In the genomic region with DNA sequence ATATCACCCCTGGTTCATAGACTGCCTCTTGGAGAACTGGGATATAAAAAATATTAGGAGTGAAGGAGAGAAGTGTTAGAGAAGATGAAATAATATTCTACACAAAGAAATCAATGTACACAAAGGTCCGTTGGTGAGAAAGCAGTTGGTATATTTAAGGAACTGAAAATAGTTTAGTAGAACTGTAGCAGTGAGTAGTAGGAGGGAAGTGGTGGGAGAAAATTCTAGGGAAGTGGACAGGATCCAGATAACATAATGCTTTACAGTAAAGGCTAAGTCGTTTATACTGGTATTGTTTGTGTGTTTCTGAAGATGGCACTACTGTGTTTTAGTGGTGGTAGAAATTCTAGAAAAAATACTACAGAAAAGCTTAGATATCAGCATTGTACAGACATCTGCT, we compare ENCODE assay signal across 18 cellular contexts.
"Had no signal": no experiment of that assay in that cellular context is flagged by ENCODE, and none has a peak within 500 bp of the region (broad histone marks: within the 10 kb centered on the region; RNA-seq: fewer than 3 reads in every experiment).

No MANE protein-coding gene starts in this region.

- DNase-seq: activated CD4-positive, alpha-beta T cell treated with anti-CD3 and anti-CD28 coated beads, Interleukin-2, amount 50 U/mL, for 4 hours; activated gamma-delta T cell treated with Interleukin-2 at 50 U/mL for 16 hours; adrenal gland; gastrocnemius medialis; head of caudate nucleus; midbrain; occipital lobe; uterus had no signal

- H3K27me3 ChIP-seq: adrenal gland, breast epithelium, gastrocnemius medialis, right atrium auricular region, tibial nerve, uterus had no signal

- H3K36me3 ChIP-seq: adrenal gland, breast epithelium, gastrocnemius medialis, prostate gland, right atrium auricular region, tibial nerve, uterus had no signal

- H3K4me1 ChIP-seq: adrenal gland, breast epithelium, gastrocnemius medialis, prostate gland, right atrium auricular region, tibial nerve, uterus had no signal

- H3K4me3 ChIP-seq: adrenal gland, breast epithelium, coronary artery, gastrocnemius medialis, lung, prostate gland, right atrium auricular region, tibial nerve, uterus had no signal

- ATAC-seq: activated naive CD4-positive, alpha-beta T cell treated with anti-CD3 and anti-CD28 coated beads, Interleukin-2, amount 50 U/mL, for 72 hours; gastrocnemius medialis had no signal

- FAIRE-seq: astrocyte, endometrium, keratinocyte had no signal

- H3K27ac ChIP-seq: adrenal gland, breast epithelium, coronary artery, gastrocnemius medialis, prostate gland, right atrium auricular region, tibial nerve, uterus had no signal

- H3K9me3 ChIP-seq: adrenal gland, breast epithelium, gastrocnemius medialis, prostate gland, right atrium auricular region, tibial nerve, uterus had no signal
